Comparison of ENCODE assay signal across 1 cellular context in genomic region chr15:33467146-33467815, GRCh38.
TF ChIP-seq lines count a peak whose summit lies in the region.

No MANE protein-coding gene starts in this region.

TF ChIP-seq in H1, 55 proteins besides CTCF, POLR2A, EP300 and RAD21 (continued from another document):
- TF ChIP-seq YY1 (IDR thresholded peaks at IDR 0.05; ENCODE audit: low read depth, low read length): peak; percentile 50; the same call in 1 of the 2 replicates
- TF ChIP-seq SIX5 (IDR thresholded peaks at IDR 0.05; ENCODE audit: low read depth, low read length): no peak
